In the genomic region with DNA sequence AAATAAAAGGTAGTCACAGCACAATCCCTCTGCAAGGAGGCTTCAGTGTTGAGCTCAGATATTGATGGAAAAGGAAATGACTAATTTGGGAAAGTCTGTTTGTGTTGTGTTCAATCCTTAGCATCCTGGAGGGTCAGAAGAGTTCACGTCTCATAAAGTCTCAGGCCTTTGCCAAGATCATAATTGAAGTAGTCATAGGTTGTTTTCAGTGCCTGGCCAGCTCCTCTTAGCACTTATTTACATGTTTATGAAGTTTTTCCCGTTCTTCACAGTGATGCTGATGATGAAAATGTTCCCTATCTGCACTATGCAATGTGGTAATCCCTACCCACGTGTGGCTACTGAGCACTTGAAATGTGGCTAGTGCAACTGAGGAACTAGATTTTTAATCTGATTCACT, we compare ENCODE assay signal across 10 cellular contexts.
DNase-seq lines count a peak whose midpoint lies in the region; ATAC-seq and TF ChIP-seq lines count a peak whose summit lies in the region.
"Had no signal": no experiment of that assay in that cellular context is flagged by ENCODE, and none has a peak within 500 bp of the region (broad histone marks: within the 10 kb centered on the region; RNA-seq: fewer than 3 reads in every experiment).

No MANE protein-coding gene starts in this region.

- no peak for DNase-seq in activated naive CD4-positive, alpha-beta T cell treated with anti-CD3 and anti-CD28 coated beads, Interleukin-2, amount 10 ng/mL, durations not matched to agents 7 days and 5 days
- DNase-seq in glomerular visceral epithelial cell (ENCODE audit: extremely low spot score) (peak; percentile 55), GM13976 (ENCODE audit: low spot score) (no peak)
- no peak for DNase-seq in activated CD8-positive, alpha-beta memory T cell treated with anti-CD3 and anti-CD28 coated beads, Interleukin-2, amount 50 U/mL, for 4 hours
- DNase-seq: activated naive CD4-positive, alpha-beta T cell treated with anti-CD3 and anti-CD28 coated beads for 36 hours; BE2C had no signal

- H3K4me1 ChIP-seq in subcutaneous abdominal adipose tissue (ENCODE audit: control insufficient read depth in 5 of 5, insufficient read depth in 5 of 5, low read length in 5 of 5), result peaks cover 0 to 15% (median 0%) of the 10 kb centered on the region in 5 donors
- H3K4me1 ChIP-seq: BE2C had no signal

- H3K4me3 ChIP-seq in subcutaneous abdominal adipose tissue (ENCODE audit: low read depth in 1 of 5, low read length in 5 of 5), result no peak overlapping the region

- H3K27me3 ChIP-seq in subcutaneous abdominal adipose tissue (ENCODE audit: control insufficient read depth in 5 of 5, insufficient read depth in 4 of 5, low read length in 5 of 5), result no peaks in the 10 kb centered on the region
- H3K27me3 ChIP-seq: BE2C had no signal

- in situ Hi-C loops in GM13976 (cut with MboI; ENCODE audit: low sequenced_read_pairs, unreplicated experiment), result no loop called here

- no peaks in the 10 kb centered on the region for H3K36me3 ChIP-seq in subcutaneous abdominal adipose tissue (ENCODE audit: control insufficient read depth in 5 of 5, insufficient read depth in 5 of 5, low read length in 5 of 5)
- H3K36me3 ChIP-seq: BE2C had no signal

- H3K27ac Mint-ChIP-seq in activated naive CD4-positive, alpha-beta T cell treated with anti-CD3 and anti-CD28 coated beads, Interleukin-2, amount 50 U/mL, for 24 hours, result peak overlapping the region; percentile 13
- H3K27ac Mint-ChIP-seq in activated naive CD4-positive, alpha-beta T cell treated with anti-CD3 and anti-CD28 coated beads, Interleukin-2, amount 10 ng/mL, durations not matched to agents 7 days and 5 days, result no peak overlapping the region
- H3K27ac Mint-ChIP-seq in activated T-helper 17 cell treated with anti-CD3 and anti-CD28 coated beads, Interleukin-2, amount 50 U/mL, for 72 hours, result no peak overlapping the region
- H3K27ac Mint-ChIP-seq: activated naive CD4-positive, alpha-beta T cell treated with anti-CD3 and anti-CD28 coated beads for 36 hours had no signal

- H3K4me3 Mint-ChIP-seq in activated naive CD4-positive, alpha-beta T cell treated with anti-CD3 and anti-CD28 coated beads, Interleukin-2, amount 50 U/mL, for 24 hours, result no peak overlapping the region
- no peak overlapping the region for H3K4me3 Mint-ChIP-seq in activated naive CD4-positive, alpha-beta T cell treated with anti-CD3 and anti-CD28 coated beads, Interleukin-2, amount 10 ng/mL, durations not matched to agents 7 days and 5 days
- H3K4me3 Mint-ChIP-seq in activated T-helper 17 cell treated with anti-CD3 and anti-CD28 coated beads, Interleukin-2, amount 50 U/mL, for 72 hours, result no peak overlapping the region
- H3K4me3 Mint-ChIP-seq: activated naive CD4-positive, alpha-beta T cell treated with anti-CD3 and anti-CD28 coated beads for 36 hours had no signal

- peak overlapping the region; percentile 12 for H3K27ac ChIP-seq in subcutaneous abdominal adipose tissue (ENCODE audit: low read depth, low read length)

- CTCF ChIA-PET in activated naive CD4-positive, alpha-beta T cell treated with anti-CD3 and anti-CD28 coated beads, Interleukin-2, amount 10 ng/mL, durations not matched to agents 7 days and 5 days (lab: Charles Lee), result no interaction called here

- no peak for TF ChIP-seq CTCF in GM13976 (IDR thresholded peaks at IDR 0.05; ENCODE audit: borderline replicate concordance, control extremely low read depth, extremely low read depth, insufficient read depth, missing control alignments)

- no peaks in the 10 kb centered on the region for H3K27me3 Mint-ChIP-seq in activated naive CD4-positive, alpha-beta T cell treated with anti-CD3 and anti-CD28 coated beads, Interleukin-2, amount 50 U/mL, for 24 hours
- H3K27me3 Mint-ChIP-seq in activated naive CD4-positive, alpha-beta T cell treated with anti-CD3 and anti-CD28 coated beads, Interleukin-2, amount 10 ng/mL, durations not matched to agents 7 days and 5 days, result no peaks in the 10 kb centered on the region
- no peaks in the 10 kb centered on the region for H3K27me3 Mint-ChIP-seq in activated T-helper 17 cell treated with anti-CD3 and anti-CD28 coated beads, Interleukin-2, amount 50 U/mL, for 72 hours

- peaks cover 4% of the 10 kb centered on the region for H3K9me3 Mint-ChIP-seq in activated naive CD4-positive, alpha-beta T cell treated with anti-CD3 and anti-CD28 coated beads, Interleukin-2, amount 50 U/mL, for 24 hours
- H3K9me3 Mint-ChIP-seq in activated naive CD4-positive, alpha-beta T cell treated with anti-CD3 and anti-CD28 coated beads, Interleukin-2, amount 10 ng/mL, durations not matched to agents 7 days and 5 days, result peaks cover 3% of the 10 kb centered on the region
- peaks cover 6% of the 10 kb centered on the region for H3K9me3 Mint-ChIP-seq in activated T-helper 17 cell treated with anti-CD3 and anti-CD28 coated beads, Interleukin-2, amount 50 U/mL, for 72 hours
- H3K9me3 Mint-ChIP-seq: activated naive CD4-positive, alpha-beta T cell treated with anti-CD3 and anti-CD28 coated beads for 36 hours had no signal

- peaks cover 2% of the 10 kb centered on the region for H3K36me3 Mint-ChIP-seq in activated naive CD4-positive, alpha-beta T cell treated with anti-CD3 and anti-CD28 coated beads, Interleukin-2, amount 50 U/mL, for 24 hours
- H3K36me3 Mint-ChIP-seq in activated naive CD4-positive, alpha-beta T cell treated with anti-CD3 and anti-CD28 coated beads, Interleukin-2, amount 10 ng/mL, durations not matched to agents 7 days and 5 days, result no peaks in the 10 kb centered on the region
- H3K36me3 Mint-ChIP-seq in activated T-helper 17 cell treated with anti-CD3 and anti-CD28 coated beads, Interleukin-2, amount 50 U/mL, for 72 hours (ENCODE audit: low read depth), result no peaks in the 10 kb centered on the region

- no peaks in the 10 kb centered on the region for H3K9me3 ChIP-seq in subcutaneous abdominal adipose tissue (ENCODE audit: control insufficient read depth in 5 of 5, low read length in 5 of 5)
- H3K9me3 ChIP-seq: BE2C had no signal

- ATAC-seq in activated T-helper 17 cell treated with anti-CD3 and anti-CD28 coated beads, Interleukin-2, amount 50 U/mL, for 72 hours (replicated peaks), result peak; percentile 62
- ATAC-seq in GM18511 (IDR thresholded peaks at IDR 0.05; ENCODE audit: unreplicated experiment), result no peak

- peaks cover 38% of the 10 kb centered on the region for H3K4me1 Mint-ChIP-seq in activated naive CD4-positive, alpha-beta T cell treated with anti-CD3 and anti-CD28 coated beads, Interleukin-2, amount 50 U/mL, for 24 hours
- H3K4me1 Mint-ChIP-seq in activated naive CD4-positive, alpha-beta T cell treated with anti-CD3 and anti-CD28 coated beads, Interleukin-2, amount 10 ng/mL, durations not matched to agents 7 days and 5 days, result no peaks in the 10 kb centered on the region
- H3K4me1 Mint-ChIP-seq in activated T-helper 17 cell treated with anti-CD3 and anti-CD28 coated beads, Interleukin-2, amount 50 U/mL, for 72 hours, result peaks cover 9% of the 10 kb centered on the region

- H3K9ac ChIP-seq in subcutaneous abdominal adipose tissue (ENCODE audit: low read length in 5 of 5), result no peak overlapping the region
